1 cellular context compared by ENCODE assay signal in the genomic region with DNA sequence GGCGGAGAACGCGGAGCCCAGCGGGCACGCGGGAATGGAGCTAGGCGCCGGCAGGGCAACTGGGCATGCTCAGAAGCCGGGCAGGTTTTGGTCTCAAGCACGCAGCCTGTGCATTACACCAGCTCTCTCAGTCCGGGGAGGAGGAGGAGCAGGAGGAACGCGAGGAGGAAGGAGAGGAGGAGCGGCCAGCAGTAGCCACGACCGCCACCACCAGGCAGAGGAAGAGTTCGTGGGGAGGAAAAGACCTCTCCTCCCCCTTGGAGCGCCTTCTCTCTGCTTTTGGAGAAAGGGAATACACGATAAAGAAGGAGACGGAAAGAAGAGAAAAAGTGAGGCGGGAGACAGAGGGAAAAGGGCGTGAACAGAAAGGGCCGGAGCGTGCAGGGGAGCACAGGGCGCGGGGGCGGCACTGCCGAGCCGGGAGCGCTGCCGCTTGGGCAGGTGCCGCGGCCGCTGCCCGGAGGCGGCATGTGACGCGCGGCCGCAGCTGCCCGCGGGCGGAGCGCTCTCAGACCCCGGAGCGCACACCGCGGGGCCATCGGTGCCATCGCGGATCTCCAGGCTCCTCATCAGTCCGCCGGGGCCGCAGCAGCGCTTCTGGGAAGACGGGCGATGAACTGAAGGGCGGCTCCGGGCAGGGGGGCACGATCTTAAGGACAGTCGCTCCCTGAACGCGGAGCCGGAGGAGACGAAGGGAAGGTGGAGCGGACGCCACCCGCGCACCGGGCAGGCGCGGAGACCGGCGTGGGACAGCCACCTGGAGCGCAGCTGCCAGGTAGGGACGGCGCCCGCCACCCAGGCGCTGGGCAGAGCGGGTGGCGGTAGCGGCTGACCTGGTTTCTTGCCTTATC.
A peak's percentile ranks its signal among the peaks of the same experiment; 100 is the strongest.
TF ChIP-seq lines count a peak whose summit lies in the region.

CHRM3 (plus strand) TSS at position 116 of the 851 bp plus-strand sequence. CDS start 520,884 bp downstream, outside the sequence.

TF ChIP-seq in WTC11, 78 proteins besides CTCF, POLR2A, EP300 and RAD21 (continued from another document):
- TF ChIP-seq, protein P1, sequence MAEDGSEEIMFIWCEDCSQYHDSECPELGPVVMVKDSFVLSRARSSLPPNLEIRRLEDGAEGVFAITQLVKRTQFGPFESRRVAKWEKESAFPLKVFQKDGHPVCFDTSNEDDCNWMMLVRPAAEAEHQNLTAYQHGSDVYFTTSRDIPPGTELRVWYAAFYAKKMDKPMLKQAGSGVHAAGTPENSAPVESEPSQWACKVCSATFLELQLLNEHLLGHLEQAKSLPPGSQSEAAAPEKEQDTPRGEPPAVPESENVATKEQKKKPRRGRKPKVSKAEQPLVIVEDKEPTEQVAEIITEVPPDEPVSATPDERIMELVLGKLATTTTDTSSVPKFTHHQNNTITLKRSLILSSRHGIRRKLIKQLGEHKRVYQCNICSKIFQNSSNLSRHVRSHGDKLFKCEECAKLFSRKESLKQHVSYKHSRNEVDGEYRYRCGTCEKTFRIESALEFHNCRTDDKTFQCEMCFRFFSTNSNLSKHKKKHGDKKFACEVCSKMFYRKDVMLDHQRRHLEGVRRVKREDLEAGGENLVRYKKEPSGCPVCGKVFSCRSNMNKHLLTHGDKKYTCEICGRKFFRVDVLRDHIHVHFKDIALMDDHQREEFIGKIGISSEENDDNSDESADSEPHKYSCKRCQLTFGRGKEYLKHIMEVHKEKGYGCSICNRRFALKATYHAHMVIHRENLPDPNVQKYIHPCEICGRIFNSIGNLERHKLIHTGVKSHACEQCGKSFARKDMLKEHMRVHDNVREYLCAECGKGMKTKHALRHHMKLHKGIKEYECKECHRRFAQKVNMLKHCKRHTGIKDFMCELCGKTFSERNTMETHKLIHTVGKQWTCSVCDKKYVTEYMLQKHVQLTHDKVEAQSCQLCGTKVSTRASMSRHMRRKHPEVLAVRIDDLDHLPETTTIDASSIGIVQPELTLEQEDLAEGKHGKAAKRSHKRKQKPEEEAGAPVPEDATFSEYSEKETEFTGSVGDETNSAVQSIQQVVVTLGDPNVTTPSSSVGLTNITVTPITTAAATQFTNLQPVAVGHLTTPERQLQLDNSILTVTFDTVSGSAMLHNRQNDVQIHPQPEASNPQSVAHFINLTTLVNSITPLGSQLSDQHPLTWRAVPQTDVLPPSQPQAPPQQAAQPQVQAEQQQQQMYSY (CRISPR knock-in tag; IDR thresholded peaks at IDR 0.05) = peak; percentile 38; the same call in 1 of the 2 replicates
- TF ChIP-seq FOXP1 (CRISPR knock-in tag; IDR thresholded peaks at IDR 0.05; ENCODE audit: borderline replicate concordance) = no peak
- TF ChIP-seq, protein P2, sequence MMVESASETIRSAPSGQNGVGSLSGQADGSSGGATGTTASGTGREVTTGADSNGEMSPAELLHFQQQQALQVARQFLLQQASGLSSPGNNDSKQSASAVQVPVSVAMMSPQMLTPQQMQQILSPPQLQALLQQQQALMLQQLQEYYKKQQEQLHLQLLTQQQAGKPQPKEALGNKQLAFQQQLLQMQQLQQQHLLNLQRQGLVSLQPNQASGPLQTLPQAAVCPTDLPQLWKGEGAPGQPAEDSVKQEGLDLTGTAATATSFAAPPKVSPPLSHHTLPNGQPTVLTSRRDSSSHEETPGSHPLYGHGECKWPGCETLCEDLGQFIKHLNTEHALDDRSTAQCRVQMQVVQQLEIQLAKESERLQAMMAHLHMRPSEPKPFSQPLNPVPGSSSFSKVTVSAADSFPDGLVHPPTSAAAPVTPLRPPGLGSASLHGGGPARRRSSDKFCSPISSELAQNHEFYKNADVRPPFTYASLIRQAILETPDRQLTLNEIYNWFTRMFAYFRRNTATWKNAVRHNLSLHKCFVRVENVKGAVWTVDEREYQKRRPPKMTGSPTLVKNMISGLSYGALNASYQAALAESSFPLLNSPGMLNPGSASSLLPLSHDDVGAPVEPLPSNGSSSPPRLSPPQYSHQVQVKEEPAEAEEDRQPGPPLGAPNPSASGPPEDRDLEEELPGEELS (CRISPR knock-in tag; IDR thresholded peaks at IDR 0.05) = peak; percentile 35; the same call in 1 of the 2 replicates
- TF ChIP-seq HMGA2 (CRISPR knock-in tag; IDR thresholded peaks at IDR 0.05) = no peak
- TF ChIP-seq CREM (CRISPR knock-in tag; IDR thresholded peaks at IDR 0.05) = no peak
- 0 out of 2 replicates have a peak, but pooled peaks have one; percentile 66 for TF ChIP-seq IRF1 (CRISPR knock-in tag; IDR thresholded peaks at IDR 0.05)
- no peak for TF ChIP-seq ZNF671 (CRISPR knock-in tag; IDR thresholded peaks at IDR 0.05)
- no peak for TF ChIP-seq STAT6 (CRISPR knock-in tag; conservative IDR thresholded peaks at IDR 0.05; ENCODE audit: low read depth)
- TF ChIP-seq, protein P3, sequence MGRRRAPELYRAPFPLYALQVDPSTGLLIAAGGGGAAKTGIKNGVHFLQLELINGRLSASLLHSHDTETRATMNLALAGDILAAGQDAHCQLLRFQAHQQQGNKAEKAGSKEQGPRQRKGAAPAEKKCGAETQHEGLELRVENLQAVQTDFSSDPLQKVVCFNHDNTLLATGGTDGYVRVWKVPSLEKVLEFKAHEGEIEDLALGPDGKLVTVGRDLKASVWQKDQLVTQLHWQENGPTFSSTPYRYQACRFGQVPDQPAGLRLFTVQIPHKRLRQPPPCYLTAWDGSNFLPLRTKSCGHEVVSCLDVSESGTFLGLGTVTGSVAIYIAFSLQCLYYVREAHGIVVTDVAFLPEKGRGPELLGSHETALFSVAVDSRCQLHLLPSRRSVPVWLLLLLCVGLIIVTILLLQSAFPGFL (CRISPR knock-in tag; IDR thresholded peaks at IDR 0.05; ENCODE audit: borderline replicate concordance) = no peak
- TF ChIP-seq MXD4 (CRISPR knock-in tag; IDR thresholded peaks at IDR 0.05; ENCODE audit: borderline replicate concordance) = no peak
